ENCODE assay signal across 1 cellular context in the genomic region with DNA sequence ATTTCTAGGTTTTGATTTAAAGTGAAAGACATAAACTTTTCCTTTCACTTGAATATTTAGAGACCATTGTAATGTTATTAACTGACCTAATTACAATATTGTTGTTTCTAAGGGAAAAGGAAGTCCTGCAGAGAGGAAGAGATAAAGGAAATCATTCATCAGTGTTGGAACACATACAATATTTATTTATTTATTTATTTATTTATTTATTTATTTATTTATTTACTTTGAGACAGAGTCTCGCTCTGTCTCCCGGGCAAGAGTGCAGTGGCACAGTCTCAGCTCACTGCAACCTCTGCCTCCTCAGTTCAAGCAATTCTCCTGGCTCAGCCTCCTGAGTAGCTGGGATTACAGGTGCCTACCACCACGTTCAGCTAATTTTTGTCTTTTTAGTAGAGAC.
TF ChIP-seq lines count a peak whose summit lies in the region.

No MANE protein-coding gene starts in this region.

TF ChIP-seq in HEK293, 187 proteins besides CTCF, POLR2A, EP300 and RAD21 (continued from another document):
- peak; percentile 52; the same call in 1 of the 2 replicates for TF ChIP-seq ZNF518A (tag by site-specific recombination; conservative IDR thresholded peaks at IDR 0.05; ENCODE audit: low read depth)
- TF ChIP-seq, protein P1, sequence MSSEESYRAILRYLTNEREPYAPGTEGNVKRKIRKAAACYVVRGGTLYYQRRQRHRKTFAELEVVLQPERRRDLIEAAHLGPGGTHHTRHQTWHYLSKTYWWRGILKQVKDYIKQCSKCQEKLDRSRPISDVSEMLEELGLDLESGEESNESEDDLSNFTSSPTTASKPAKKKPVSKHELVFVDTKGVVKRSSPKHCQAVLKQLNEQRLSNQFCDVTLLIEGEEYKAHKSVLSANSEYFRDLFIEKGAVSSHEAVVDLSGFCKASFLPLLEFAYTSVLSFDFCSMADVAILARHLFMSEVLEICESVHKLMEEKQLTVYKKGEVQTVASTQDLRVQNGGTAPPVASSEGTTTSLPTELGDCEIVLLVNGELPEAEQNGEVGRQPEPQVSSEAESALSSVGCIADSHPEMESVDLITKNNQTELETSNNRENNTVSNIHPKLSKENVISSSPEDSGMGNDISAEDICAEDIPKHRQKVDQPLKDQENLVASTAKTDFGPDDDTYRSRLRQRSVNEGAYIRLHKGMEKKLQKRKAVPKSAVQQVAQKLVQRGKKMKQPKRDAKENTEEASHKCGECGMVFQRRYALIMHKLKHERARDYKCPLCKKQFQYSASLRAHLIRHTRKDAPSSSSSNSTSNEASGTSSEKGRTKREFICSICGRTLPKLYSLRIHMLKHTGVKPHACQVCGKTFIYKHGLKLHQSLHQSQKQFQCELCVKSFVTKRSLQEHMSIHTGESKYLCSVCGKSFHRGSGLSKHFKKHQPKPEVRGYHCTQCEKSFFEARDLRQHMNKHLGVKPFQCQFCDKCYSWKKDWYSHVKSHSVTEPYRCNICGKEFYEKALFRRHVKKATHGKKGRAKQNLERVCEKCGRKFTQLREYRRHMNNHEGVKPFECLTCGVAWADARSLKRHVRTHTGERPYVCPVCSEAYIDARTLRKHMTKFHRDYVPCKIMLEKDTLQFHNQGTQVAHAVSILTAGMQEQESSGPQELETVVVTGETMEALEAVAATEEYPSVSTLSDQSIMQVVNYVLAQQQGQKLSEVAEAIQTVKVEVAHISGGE (tag by site-specific recombination; conservative IDR thresholded peaks at IDR 0.05; ENCODE audit: low read depth) = peak; percentile 49
